In genomic region chr7:145293793-145294153, GRCh38 we compare ENCODE assay signal across 12 cellular contexts.
DNase-seq lines count a peak whose midpoint lies in the region; ATAC-seq and TF ChIP-seq lines count a peak whose summit lies in the region.
"Had no signal": no experiment of that assay in that cellular context is flagged by ENCODE, and none has a peak within 500 bp of the region (broad histone marks: within the 10 kb centered on the region; RNA-seq: fewer than 3 reads in every experiment).

No MANE protein-coding gene starts in this region.

- ATAC-seq in Right ventricle myocardium inferior (peak; percentile 77), left cardiac atrium (no peak)
- ATAC-seq in effector memory CD8-positive, alpha-beta T cell (replicated peaks): no peak
- ATAC-seq: HCT116 had no signal

- peaks cover 4% of the 10 kb centered on the region for H3K9me3 Mint-ChIP-seq in osteocyte (ENCODE audit: unreplicated experiment)
- peaks cover 2 to 5% of the 10 kb centered on the region in 2 donors for H3K9me3 Mint-ChIP-seq in effector memory CD8-positive, alpha-beta T cell

- DNase-seq in Right ventricle myocardium inferior (ENCODE audit: missing footprints) (no peak), left cardiac atrium (no peak), NCI-H1694 (lab: John Stamatoyannopoulos, UW) (peak; percentile 39), NCI-H69 (lab: John Stamatoyannopoulos, UW) (peak; percentile 60), osteocyte (ENCODE audit: extremely low spot score, unreplicated experiment) (no peak), NCI-H187 treated with DMSO at 0.1 percent for 48 hours (lab: John Stamatoyannopoulos, UW) (no peak)
- no peak for DNase-seq in effector memory CD8-positive, alpha-beta T cell
- DNase-seq: ACHN; CD4-positive, CD25-positive, alpha-beta regulatory T cell; DMS 273 treated with DMSO at 0.1 percent for 48 hours; GM23248 had no signal

- H3K4me1 Mint-ChIP-seq in osteocyte (ENCODE audit: unreplicated experiment): peaks cover 31% of the 10 kb centered on the region
- no peaks in the 10 kb centered on the region for H3K4me1 Mint-ChIP-seq in effector memory CD8-positive, alpha-beta T cell (ENCODE audit: low read depth in 2 of 2)
- H3K4me1 Mint-ChIP-seq: CD4-positive, CD25-positive, alpha-beta regulatory T cell had no signal

- H3K36me3 Mint-ChIP-seq in osteocyte (ENCODE audit: unreplicated experiment): no peaks in the 10 kb centered on the region
- no peaks in the 10 kb centered on the region for H3K36me3 Mint-ChIP-seq in effector memory CD8-positive, alpha-beta T cell (ENCODE audit: insufficient read depth)
- H3K36me3 Mint-ChIP-seq: CD4-positive, CD25-positive, alpha-beta regulatory T cell had no signal

- no peak overlapping the region for H3K4me3 Mint-ChIP-seq in osteocyte (ENCODE audit: unreplicated experiment)
- H3K4me3 Mint-ChIP-seq in effector memory CD8-positive, alpha-beta T cell: no peak overlapping the region
- H3K4me3 Mint-ChIP-seq: CD4-positive, CD25-positive, alpha-beta regulatory T cell had no signal

- no peaks in the 10 kb centered on the region for H3K27me3 Mint-ChIP-seq in osteocyte (ENCODE audit: unreplicated experiment)
- H3K27me3 Mint-ChIP-seq in effector memory CD8-positive, alpha-beta T cell: no peaks in the 10 kb centered on the region
- H3K27me3 Mint-ChIP-seq: CD4-positive, CD25-positive, alpha-beta regulatory T cell had no signal

- peak overlapping the region; percentile 46 for H3K27ac Mint-ChIP-seq in osteocyte (ENCODE audit: unreplicated experiment)
- no peak overlapping the region for H3K27ac Mint-ChIP-seq in effector memory CD8-positive, alpha-beta T cell
- H3K27ac Mint-ChIP-seq: CD4-positive, CD25-positive, alpha-beta regulatory T cell had no signal

- intact Hi-C loops in Right ventricle myocardium inferior (cut with DNase I): no loop called here
- intact Hi-C loops in left cardiac atrium (cut with DNase I): no loop called here

- no peak for TF ChIP-seq CTCF in osteocyte (IDR thresholded peaks at IDR 0.05)

Comparison
In these comparisons a context has a peak if more than half of its experiments do, and no peak if none do; other contexts are left out.
1. DNase-seq: peak in NCI-H1694 (single experiment) and NCI-H69 (single experiment); none in Right ventricle myocardium inferior (single experiment), left cardiac atrium (single experiment), osteocyte (single experiment), NCI-H187 treated with DMSO at 0.1 percent for 48 hours (single experiment) and effector memory CD8-positive, alpha-beta T cell (0 of 3).